8 cellular contexts compared by ENCODE assay signal in the genomic region with DNA sequence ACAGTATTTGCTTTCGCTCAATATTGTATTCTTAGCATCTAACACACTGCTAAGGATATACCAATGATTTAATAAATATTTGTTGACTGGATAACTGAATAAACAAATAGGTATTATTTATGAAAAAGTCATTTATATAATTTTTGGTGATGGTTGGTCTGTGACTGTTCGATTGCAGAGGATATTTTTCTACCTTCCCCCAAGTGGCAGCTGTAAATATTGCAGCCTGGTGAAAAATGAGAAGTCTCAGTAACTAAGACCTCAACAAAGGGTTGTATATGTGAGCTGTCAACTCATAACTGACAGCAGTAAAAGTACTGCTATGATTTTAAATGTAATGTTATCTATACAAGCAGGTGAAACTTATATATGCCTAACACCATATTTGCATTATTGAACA. TPM values are rescaled to one million over a fixed set of nuclear protein-coding genes. Genes with fewer than 3 reads are reported as not detected.
DNase-seq lines count a peak whose midpoint lies in the region; ATAC-seq, FAIRE-seq and TF ChIP-seq lines count a peak whose summit lies in the region.

No MANE protein-coding gene starts in this region.

- 0 out of 2 replicates have a peak, but pooled peaks have one; percentile 9 for TF ChIP-seq CTCF in GM12874 (IDR thresholded peaks at IDR 0.05; ENCODE audit: insufficient read depth, low read depth, low read length)

- H3K4me3 ChIP-seq in adipocyte (ENCODE audit: low read length) = no peak overlapping the region

- ATAC-seq in HG02852 (IDR thresholded peaks at IDR 0.05; ENCODE audit: unreplicated experiment) = peak; percentile 80
- no peak for ATAC-seq in HG03439 (IDR thresholded peaks at IDR 0.05; ENCODE audit: unreplicated experiment)

- H3K9me3 ChIP-seq in adipocyte (ENCODE audit: control insufficient read depth, low read length) = no peaks in the 10 kb centered on the region

- no peak overlapping the region for H3K9ac ChIP-seq in adipocyte (ENCODE audit: low read length)

- peaks cover 11% of the 10 kb centered on the region for H3K27me3 ChIP-seq in adipocyte (replicated peaks; ENCODE audit: control insufficient read depth, insufficient read depth, low read length)

- H3K4me1 ChIP-seq in adipocyte (ENCODE audit: control insufficient read depth, insufficient read depth, low read length) = no peaks in the 10 kb centered on the region

- no peaks in the 10 kb centered on the region for H3K36me3 ChIP-seq in adipocyte (ENCODE audit: control insufficient read depth, insufficient read depth, low read length, severe bottlenecking)

- no peak for FAIRE-seq in H54 (lab: Jason Lieb, UNC)

- no peak for TF ChIP-seq POLR2A in H54 (IDR thresholded peaks at IDR 0.05; ENCODE audit: low read depth, low read length)

- DNase-seq in adipocyte (ENCODE audit: low read depth) = peak; percentile 32
- peak; percentile 0 to 14 for DNase-seq in lung microvascular endothelial cell (ENCODE audit: low read depth in 2 of 2)
- no peak for DNase-seq in H54 (ENCODE audit: insufficient read length, low spot score)
- DNase-seq in 8988T = no peak
- DNase-seq in ureter (ENCODE audit: low spot score) = no peak

RNA-seq across cellular contexts. Expression of a gene that starts 36.0 kb away (rescaled TPM):
- not detected in 2 replicates for total RNA-seq in lung microvascular endothelial cell
- 0.75 TPM for total RNA-seq in ureter

Comparison
In these comparisons a context has a peak if more than half of its experiments do, and no peak if none do; other contexts are left out.
1. DNase-seq: peak in adipocyte (single experiment) and lung microvascular endothelial cell (2 of 2); none in H54 (single experiment), 8988T (single experiment) and ureter (single experiment).